8 cellular contexts compared by ENCODE assay signal in genomic region chr2:20350753-20351554, GRCh38. TPM values are rescaled to one million over a fixed set of nuclear protein-coding genes. Genes with fewer than 3 reads are reported as not detected.
DNase-seq lines count a peak whose midpoint lies in the region; ATAC-seq and TF ChIP-seq lines count a peak whose summit lies in the region.

PUM2 (minus strand) TSS chr2:20350844; CDS start chr2:20327360, 23,484 bp downstream.

- DNase-seq in NCI-H2081 (lab: John Stamatoyannopoulos, UW) (peak; percentile 97 to 99), T-helper 9 cell (peak; percentile 88), astrocyte of the cerebellum (ENCODE audit: low read depth) (peak; percentile 84), hepatic stellate cell (ENCODE audit: low spot score) (peak; percentile 90), vagina (ENCODE audit: extremely low spot score in 2 of 2) (peak in 1 of 2 donors; percentile 94)

- ATAC-seq in GM18517 (IDR thresholded peaks at IDR 0.05; ENCODE audit: unreplicated experiment) (peak; percentile 86), HG03039 (IDR thresholded peaks at IDR 0.05; ENCODE audit: unreplicated experiment) (peak; percentile 82)

- H3K9ac ChIP-seq in rectal smooth muscle tissue (ENCODE audit: low read length): peak within 1 kb of the TSS; percentile 80

- no peak for TF ChIP-seq CTCF in astrocyte of the cerebellum (IDR thresholded peaks at IDR 0.05; ENCODE audit: low read depth, low read length, missing control alignments)
- TF ChIP-seq CTCF in vagina (IDR thresholded peaks at IDR 0.05): no peak

- intact Hi-C loops in vagina (cut with DNase I): no loop called here

- H3K27ac ChIP-seq in rectal smooth muscle tissue (ENCODE audit: low read depth, low read length) (peak within 1 kb of the TSS; percentile 93), vagina (peak within 1 kb of the TSS; percentile 97)

- H3K36me3 ChIP-seq in rectal smooth muscle tissue (ENCODE audit: control insufficient read depth, insufficient read depth, low read length) (no peaks in the 10 kb centered on the region), vagina (no peaks in the 10 kb centered on the region)

- H3K4me1 ChIP-seq in rectal smooth muscle tissue (ENCODE audit: control insufficient read depth, insufficient read depth, low read length) (peaks cover 19% of the 10 kb centered on the region), vagina (peaks cover 50% of the 10 kb centered on the region)

- TF ChIP-seq POLR2A in vagina (IDR thresholded peaks at IDR 0.05): peak in 1 of 2 donors; percentile 19

- H3K4me3 ChIP-seq in astrocyte of the cerebellum (ENCODE audit: low read depth, low read length) (peak within 1 kb of the TSS; percentile 81), rectal smooth muscle tissue (ENCODE audit: low read length) (peak within 1 kb of the TSS; percentile 95), vagina (peak within 1 kb of the TSS; percentile 77 to 89)

- H3K27me3 ChIP-seq in rectal smooth muscle tissue (ENCODE audit: control insufficient read depth, insufficient read depth, low read length) (no peaks in the 10 kb centered on the region), vagina (no peaks in the 10 kb centered on the region)

- no peaks in the 10 kb centered on the region for H3K9me3 ChIP-seq in vagina

- in situ Hi-C loops in astrocyte of the cerebellum (cut with HindIII; ENCODE audit: low sequenced_read_pairs): no loop called here

RNA-seq across cellular contexts. Expression of gene PUM2, which starts in this region (rescaled TPM):
- total RNA-seq in vagina: 76.6 TPM
